In the genomic region with DNA sequence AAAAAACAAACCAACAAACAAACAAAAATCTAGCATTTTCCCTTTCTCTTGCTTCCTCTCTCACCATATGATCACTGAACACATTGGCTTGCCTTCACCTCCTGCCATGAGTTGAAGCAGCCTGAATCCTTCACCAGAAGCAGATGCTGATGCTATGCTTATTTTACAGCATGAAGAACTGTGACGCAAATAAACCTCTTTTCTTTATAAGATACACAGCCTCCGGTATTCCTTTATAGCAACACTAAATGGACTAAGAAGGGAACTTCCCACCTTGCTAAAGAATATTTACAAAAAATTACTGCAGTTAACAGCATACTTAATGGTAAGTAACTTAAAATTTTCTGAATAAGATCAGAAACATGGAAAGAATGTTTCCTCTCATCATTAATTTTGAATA, we compare ENCODE assay signal across 8 cellular contexts. TPM values are rescaled to one million over a fixed set of nuclear protein-coding genes. Genes with fewer than 3 reads are reported as not detected.
"Had no signal": no experiment of that assay in that cellular context is flagged by ENCODE, and none has a peak within 500 bp of the region (broad histone marks: within the 10 kb centered on the region; RNA-seq: fewer than 3 reads in every experiment).

No MANE protein-coding gene starts in this region.

- H3K4me2 ChIP-seq: KMS-11 had no signal

- ATAC-seq: HepG2 had no signal

- H3K27ac ChIP-seq: HL-60, KMS-11 had no signal

- DNase-seq: IMR-90, KBM-7, KG1 had no signal

- H3K9ac ChIP-seq: KMS-11 had no signal

- FAIRE-seq: HepG2, HTR-8/SVneo had no signal

RNA-seq across cellular contexts. Expression of a gene that starts 27.7 kb away (rescaled TPM):
- polyA plus RNA-seq: IgD-negative memory B cell had no signal
